ENCODE assay signal across 8 cellular contexts in the genomic region with DNA sequence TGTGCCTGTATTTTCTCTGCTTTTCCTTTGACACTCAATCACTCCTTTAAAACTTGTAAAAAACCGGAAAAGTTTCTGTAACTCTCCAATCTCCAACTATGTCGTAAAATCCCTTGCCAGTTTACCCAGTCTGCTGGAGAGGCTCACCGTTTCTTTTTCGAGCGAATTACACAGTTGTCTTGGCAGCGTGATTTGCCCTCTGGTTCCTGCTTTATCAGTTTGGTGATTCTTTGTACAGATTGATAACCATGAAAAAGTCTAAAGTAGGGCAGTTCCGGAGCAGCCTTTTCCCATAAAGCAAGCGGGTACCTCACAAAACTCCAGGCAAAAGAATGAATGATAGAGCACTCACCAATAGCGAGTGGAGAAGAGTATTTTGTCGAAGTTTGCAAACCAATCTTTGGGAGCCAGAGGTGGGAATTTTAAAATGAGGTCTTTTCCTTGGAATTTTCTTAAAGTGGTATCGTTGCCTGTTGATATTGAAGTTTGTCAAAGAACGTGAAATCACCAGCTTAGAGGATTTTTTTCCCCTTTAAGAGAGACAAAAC. TPM values are rescaled to one million over a fixed set of nuclear protein-coding genes. Genes with fewer than 3 reads are reported as not detected.
DNase-seq lines count a peak whose midpoint lies in the region; ATAC-seq and TF ChIP-seq lines count a peak whose summit lies in the region.

A gene with protein sequence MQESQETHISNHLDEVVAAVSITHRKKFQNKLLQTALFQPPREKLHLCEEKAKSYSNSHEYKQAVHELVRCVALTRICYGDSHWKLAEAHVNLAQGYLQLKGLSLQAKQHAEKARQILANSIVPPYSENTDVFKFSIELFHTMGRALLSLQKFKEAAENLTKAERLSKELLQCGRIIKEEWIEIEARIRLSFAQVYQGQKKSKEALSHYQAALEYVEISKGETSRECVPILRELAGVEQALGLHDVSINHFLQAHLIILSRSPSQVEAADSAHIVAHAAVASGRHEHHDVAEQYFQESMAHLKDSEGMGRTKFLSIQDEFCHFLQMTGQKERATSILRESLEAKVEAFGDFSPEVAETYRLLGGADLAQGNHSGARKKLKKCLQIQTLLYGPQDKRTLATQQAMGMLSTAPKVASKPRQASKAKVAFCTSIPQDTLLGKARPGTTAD (minus strand): TSS at position 312 of the 548 bp plus-strand sequence. CDS start 20,869 bp downstream, outside the sequence.

- no peaks in the 10 kb centered on the region for H3K27me3 ChIP-seq in osteoblast (ENCODE audit: insufficient read depth, low read length)

- H3K27ac Mint-ChIP-seq in activated naive CD8-positive, alpha-beta T cell, result no peak within 1 kb of the TSS

- no peaks in the 10 kb centered on the region for H4K20me1 ChIP-seq in osteoblast (ENCODE audit: insufficient read depth, low read length)

- H3K9me3 ChIP-seq in osteoblast (ENCODE audit: low read depth, low read length), result no peaks in the 10 kb centered on the region

- peaks cover 29% of the 10 kb centered on the region for H3K4me1 Mint-ChIP-seq in activated naive CD8-positive, alpha-beta T cell (ENCODE audit: low read depth)

- peaks cover 38% of the 10 kb centered on the region for H3K79me2 ChIP-seq in osteoblast (ENCODE audit: insufficient read depth, low read length)

- intact Hi-C loops in Right ventricle myocardium superior (cut with DNase I), result no loop called here

- peak within 1 kb of the TSS; percentile 97 for H3K4me2 ChIP-seq in osteoblast (ENCODE audit: insufficient read depth, low read length)

- H3K4me3 Mint-ChIP-seq in activated naive CD8-positive, alpha-beta T cell, result peak within 1 kb of the TSS; percentile 93

- H3K4me3 ChIP-seq in AG09309 (ENCODE audit: control insufficient read depth, low read depth, low read length) (peak within 1 kb of the TSS; percentile 67), osteoblast (ENCODE audit: insufficient read depth, low read length) (peak within 1 kb of the TSS; percentile 76)

- H3K9me3 Mint-ChIP-seq in activated naive CD8-positive, alpha-beta T cell (ENCODE audit: low read depth), result no peaks in the 10 kb centered on the region

- TF ChIP-seq CTCF in AG09309 (IDR thresholded peaks at IDR 0.05; ENCODE audit: control insufficient read depth, insufficient read depth, low read depth, low read length, missing control alignments) (no peak), osteoblast (IDR thresholded peaks at IDR 0.05; ENCODE audit: extremely low read depth, low read depth, low read length) (no peak)

- peak within 1 kb of the TSS; percentile 94 for H2AFZ ChIP-seq in osteoblast (ENCODE audit: low read length)

- H3K36me3 ChIP-seq in osteoblast (ENCODE audit: insufficient read depth, low read length), result peaks cover 3% of the 10 kb centered on the region

- ATAC-seq in Right ventricle myocardium superior (ENCODE audit: poor library complexity), result peak; percentile 42
- ATAC-seq in GM19463 (IDR thresholded peaks at IDR 0.05; ENCODE audit: unreplicated experiment), result no peak
- no peak for ATAC-seq in HG02588 (IDR thresholded peaks at IDR 0.05; ENCODE audit: unreplicated experiment)

- peaks cover 45% of the 10 kb centered on the region for H3K4me1 ChIP-seq in osteoblast (ENCODE audit: insufficient read depth, low read length)

- H3K27me3 Mint-ChIP-seq in activated naive CD8-positive, alpha-beta T cell, result no peaks in the 10 kb centered on the region

- H3K27ac ChIP-seq in osteoblast (ENCODE audit: low read depth, low read length), result peak within 1 kb of the TSS; percentile 92

- H3K36me3 Mint-ChIP-seq in activated naive CD8-positive, alpha-beta T cell, result no peaks in the 10 kb centered on the region

- DNase-seq in AG09309 (ENCODE audit: low read depth) (peak; percentile 59), HK-2 (ENCODE audit: unreplicated experiment) (peak; percentile 21), Right ventricle myocardium superior (no peak), osteoblast (ENCODE audit: insufficient read length, low spot score, missing footprints) (peak; percentile 83)
- no peak for DNase-seq in stimulated activated CD4-positive, alpha-beta T cell treated with anti-CD3 and anti-CD28 coated beads, Interleukin-4, amount 100 ng/mL, for 1 hour

RNA-seq across cellular contexts. Expression of the gene that starts here (rescaled TPM):
- 8.7 TPM for total RNA-seq in Right ventricle myocardium superior
- 21.7 and 27.4 TPM in 2 replicates for total RNA-seq in osteoblast

Comparison
In these comparisons a context has a peak if more than half of its experiments do, and no peak if none do; other contexts are left out.
1. DNase-seq: peak in AG09309 (single experiment), HK-2 (single experiment) and osteoblast (single experiment); none in Right ventricle myocardium superior (single experiment) and stimulated activated CD4-positive, alpha-beta T cell treated with anti-CD3 and anti-CD28 coated beads, Interleukin-4, amount 100 ng/mL, for 1 hour (single experiment).